In the genomic region with DNA sequence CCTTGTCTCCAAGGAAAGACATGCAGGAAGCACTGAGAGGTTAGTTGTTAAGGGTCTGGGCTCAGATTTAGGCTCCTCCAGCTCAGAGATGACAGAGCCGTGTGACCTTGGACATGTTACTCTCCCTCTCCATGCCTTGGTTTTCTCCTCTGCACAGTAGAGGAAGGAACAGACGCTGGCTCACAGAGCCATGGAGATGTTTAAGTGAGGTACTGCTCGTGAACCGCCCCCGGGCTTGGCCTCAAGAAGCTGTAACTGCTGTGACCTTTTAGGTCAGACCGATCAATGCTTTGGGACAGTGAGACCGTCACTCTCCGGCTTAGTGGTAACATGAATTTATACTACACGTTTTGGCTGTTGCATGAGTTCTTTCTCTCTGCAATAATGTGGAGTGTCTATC, we compare ENCODE assay signal across 27 cellular contexts.
"Had no signal": no experiment of that assay in that cellular context is flagged by ENCODE, and none has a peak within 500 bp of the region (broad histone marks: within the 10 kb centered on the region; RNA-seq: fewer than 3 reads in every experiment).

No MANE protein-coding gene starts in this region.

- DNase-seq: natural killer cell; occipital lobe; ovary; psoas muscle; right cardiac atrium; small intestine; stimulated activated CD4-positive, alpha-beta T cell treated with anti-CD3 and anti-CD28 coated beads, Interleukin-15, amount 100 ng/mL, for 24 hours; stimulated activated CD4-positive, alpha-beta T cell treated with anti-CD3 and anti-CD28 coated beads, Interleukin-2, amount 100 ng/mL, for 24 hours; stimulated activated CD4-positive, alpha-beta T cell treated with anti-CD3 and anti-CD28 coated beads, Interleukin-2, amount 100 ng/mL, for 48 hours; stimulated activated CD4-positive, alpha-beta T cell treated with anti-CD3 and anti-CD28 coated beads, Interleukin-4, amount 100 ng/mL, for 24 hours; stimulated activated naive B cell treated with anti-CD40 and anti-IgM and Interleukin-4, amounts not matched to agents 10 μg/mL and 1 μg/mL and 100 μg/mL, for 72 hours; stimulated activated naive CD4-positive, alpha-beta T cell treated with Interleukin-2 at 50 U/mL for 16 hours; stomach; thyroid gland; trophoblast cell; upper lobe of left lung had no signal

- FAIRE-seq: small intestine, urothelium cell line had no signal

- H3K4me1 Mint-ChIP-seq: natural killer cell; stimulated activated effector memory CD8-positive, alpha-beta T cell treated with anti-CD3 and anti-CD28 coated beads, Interleukin-12 subunit alpha, Interleukin-12 subunit beta, amount 100 ng/mL, for 72 hours; stimulated activated naive B cell treated with anti-CD40 and anti-IgM and Interleukin-4, amounts not matched to agents 10 μg/mL and 1 μg/mL and 100 μg/mL, for 72 hours had no signal

- H3K27ac ChIP-seq: neural progenitor cell, ovary, parathyroid adenoma, psoas muscle, stomach, thoracic aorta, thyroid gland, tibial nerve, upper lobe of left lung, vagina had no signal

- H3K27ac Mint-ChIP-seq: natural killer cell; nephron; neural progenitor cell; progenitor cell of endocrine pancreas; stimulated activated effector memory CD8-positive, alpha-beta T cell treated with anti-CD3 and anti-CD28 coated beads, Interleukin-12 subunit alpha, Interleukin-12 subunit beta, amount 100 ng/mL, for 72 hours; stimulated activated naive B cell treated with anti-CD40 and anti-IgM and Interleukin-4, amounts not matched to agents 10 μg/mL and 1 μg/mL and 100 μg/mL, for 72 hours; stimulated activated naive CD8-positive, alpha-beta T cell treated with anti-CD3 and anti-CD28 coated beads, Interleukin-15, Interleukin-2, amounts not matched to agents 100 ng/mL and 50 ng/mL, for 24 hours had no signal

- H3K4me1 ChIP-seq: neural progenitor cell, parathyroid adenoma, psoas muscle, stomach, thyroid gland, tibial nerve, upper lobe of left lung, vagina had no signal

- ATAC-seq: natural killer cell; psoas muscle; right cardiac atrium; sciatic nerve; stimulated activated effector memory CD8-positive, alpha-beta T cell treated with anti-CD3 and anti-CD28 coated beads, Interleukin-12 subunit alpha, Interleukin-12 subunit beta, amount 100 ng/mL, for 72 hours; stimulated activated naive B cell treated with anti-CD40 and anti-IgM and Interleukin-4, amounts not matched to agents 10 μg/mL and 1 μg/mL and 100 μg/mL, for 72 hours had no signal

- H3K27me3 ChIP-seq: neural progenitor cell, ovary, thyroid gland, tibial nerve, upper lobe of left lung, vagina had no signal

- H3K9me3 Mint-ChIP-seq: natural killer cell; stimulated activated effector memory CD8-positive, alpha-beta T cell treated with anti-CD3 and anti-CD28 coated beads, Interleukin-12 subunit alpha, Interleukin-12 subunit beta, amount 100 ng/mL, for 72 hours; stimulated activated naive B cell treated with anti-CD40 and anti-IgM and Interleukin-4, amounts not matched to agents 10 μg/mL and 1 μg/mL and 100 μg/mL, for 72 hours; stimulated activated naive CD8-positive, alpha-beta T cell treated with anti-CD3 and anti-CD28 coated beads, Interleukin-15, Interleukin-2, amounts not matched to agents 100 ng/mL and 50 ng/mL, for 24 hours had no signal

- H3K4me3 ChIP-seq: neural progenitor cell, ovary, psoas muscle, stomach, thoracic aorta, thyroid gland, tibial nerve, upper lobe of left lung, vagina had no signal

- H3K27me3 Mint-ChIP-seq: progenitor cell of endocrine pancreas had no signal

- H3K4me3 Mint-ChIP-seq: natural killer cell; nephron; neural progenitor cell; stimulated activated effector memory CD8-positive, alpha-beta T cell treated with anti-CD3 and anti-CD28 coated beads, Interleukin-12 subunit alpha, Interleukin-12 subunit beta, amount 100 ng/mL, for 72 hours; stimulated activated naive B cell treated with anti-CD40 and anti-IgM and Interleukin-4, amounts not matched to agents 10 μg/mL and 1 μg/mL and 100 μg/mL, for 72 hours; stimulated activated naive CD8-positive, alpha-beta T cell treated with anti-CD3 and anti-CD28 coated beads, Interleukin-15, Interleukin-2, amounts not matched to agents 100 ng/mL and 50 ng/mL, for 24 hours had no signal

- H3K36me3 ChIP-seq: neural progenitor cell, ovary, stomach, thoracic aorta, thyroid gland, tibial nerve, upper lobe of left lung, vagina had no signal

- H3K9me3 ChIP-seq: ovary, psoas muscle, thoracic aorta, thyroid gland, vagina had no signal

- H3K36me3 Mint-ChIP-seq: natural killer cell; neural progenitor cell; stimulated activated effector memory CD8-positive, alpha-beta T cell treated with anti-CD3 and anti-CD28 coated beads, Interleukin-12 subunit alpha, Interleukin-12 subunit beta, amount 100 ng/mL, for 72 hours; stimulated activated naive B cell treated with anti-CD40 and anti-IgM and Interleukin-4, amounts not matched to agents 10 μg/mL and 1 μg/mL and 100 μg/mL, for 72 hours had no signal
